22 cellular contexts compared by ENCODE assay signal in the genomic region with DNA sequence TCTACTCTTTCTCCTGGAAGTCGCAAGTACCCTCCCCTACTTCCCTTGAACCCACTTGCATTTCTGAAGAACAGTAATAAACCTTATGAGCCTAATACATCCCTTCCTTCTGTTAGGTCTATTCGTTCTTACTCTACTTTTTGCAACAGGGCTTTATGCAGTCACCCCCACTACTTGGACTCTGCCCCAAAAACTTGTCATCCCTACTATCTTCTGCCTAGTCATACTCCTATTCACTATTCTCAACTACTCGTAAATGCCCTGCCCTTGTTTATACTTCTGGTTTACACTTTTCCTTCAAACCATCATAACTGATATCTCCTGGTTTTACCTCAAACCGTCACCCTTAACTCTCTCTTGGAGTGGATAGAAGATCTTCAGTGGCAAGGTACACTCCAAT. TPM values are rescaled to one million over a fixed set of nuclear protein-coding genes. Genes with fewer than 3 reads are reported as not detected.
DNase-seq lines count a peak whose midpoint lies in the region; ATAC-seq and TF ChIP-seq lines count a peak whose summit lies in the region.
"Had no signal": no experiment of that assay in that cellular context is flagged by ENCODE, and none has a peak within 500 bp of the region (broad histone marks: within the 10 kb centered on the region; RNA-seq: fewer than 3 reads in every experiment).

No MANE protein-coding gene starts in this region.

- H3K36me3 ChIP-seq in PC-3 (ENCODE audit: low read depth, low read length), result peaks cover 3% of the 10 kb centered on the region; the same call in 1 of the 2 replicates
- H3K36me3 ChIP-seq: BLaER1 treated with 17β-estradiol and CSF1 and Interleukin-3, amounts not matched to agents 10 nM and 100 nM had no signal

- no peaks in the 10 kb centered on the region for H3K27me3 Mint-ChIP-seq in CD4-positive, alpha-beta T cell

- CTCF ChIA-PET in PC-3 (lab: Charles Lee), result no interaction called here
- CTCF ChIA-PET in CD4-positive, alpha-beta T cell (lab: Charles Lee), result no interaction called here

- peaks cover 30% of the 10 kb centered on the region for H3F3A ChIP-seq in PC-3 (ENCODE audit: low read length, unreplicated experiment)

- peak overlapping the region; percentile 100 for H3K27ac ChIP-seq in PC-3 (ENCODE audit: low read length)
- no peak overlapping the region for H3K27ac ChIP-seq in CD4-positive, alpha-beta T cell (ENCODE audit: low read depth, low read length)

- H3K9me3 ChIP-seq in PC-3 (ENCODE audit: low read length), result peaks cover 4% of the 10 kb centered on the region; the same call in 1 of the 2 replicates
- no peaks in the 10 kb centered on the region for H3K9me3 ChIP-seq in CD4-positive, alpha-beta T cell (ENCODE audit: control insufficient read depth, low read length)

- H3K9me2 ChIP-seq in PC-3 (replicated peaks; ENCODE audit: low read length), result no peaks in the 10 kb centered on the region

- BruUV-seq in PC-3 (replicated peaks; lab: Mats Ljungman, UMichigan), result no TSS peak

- no peaks in the 10 kb centered on the region for H3K4me1 Mint-ChIP-seq in CD4-positive, alpha-beta T cell (ENCODE audit: low read depth)

- POLR2A ChIA-PET in PC-3 (lab: Charles Lee; ENCODE audit: unreplicated experiment), result no interaction called here
- POLR2A ChIA-PET in CD4-positive, alpha-beta T cell (lab: Charles Lee), result no interaction called here

- TF ChIP-seq CTCF in PC-3 (conservative IDR thresholded peaks at IDR 0.05; ENCODE audit: low read depth, low read length) (no peak), fibroblast of mammary gland (conservative IDR thresholded peaks at IDR 0.05; ENCODE audit: control insufficient read depth, insufficient read depth, low read depth, low read length) (no peak)
- TF ChIP-seq CTCF in CD4-positive, alpha-beta T cell (IDR thresholded peaks at IDR 0.05), result no peak

- H3K36me3 Mint-ChIP-seq in CD4-positive, alpha-beta T cell (ENCODE audit: low read depth), result no peaks in the 10 kb centered on the region
- H3K36me3 Mint-ChIP-seq: CD8-positive, alpha-beta T cell had no signal

- peak overlapping the region; percentile 91 for H3K9ac ChIP-seq in PC-3 (ENCODE audit: low read length)
- H3K9ac ChIP-seq: BLaER1 treated with 17β-estradiol and CSF1 and Interleukin-3, amounts not matched to agents 10 nM and 100 nM had no signal

- H3K4me2 ChIP-seq in PC-3 (ENCODE audit: low read length), result peak overlapping the region; percentile 78

- no peak overlapping the region for H3K4me3 Mint-ChIP-seq in CD4-positive, alpha-beta T cell
- H3K4me3 Mint-ChIP-seq: CD8-positive, alpha-beta T cell; T-helper 1 cell treated with Interleukin-12 subunit alpha and Interleukin-12 subunit beta and Interleukin-4 antibody, amounts not matched to agents 30 μg/mL and 1 μg/mL, for 36 hours had no signal

- H3K27me3 ChIP-seq in PC-3 (ENCODE audit: low read length), result no peaks in the 10 kb centered on the region
- H3K27me3 ChIP-seq in CD4-positive, alpha-beta T cell (ENCODE audit: control insufficient read depth, insufficient read depth, low read length), result no peaks in the 10 kb centered on the region
- H3K27me3 ChIP-seq: BLaER1 treated with 17β-estradiol and CSF1 and Interleukin-3, amounts not matched to agents 10 nM and 100 nM had no signal

- no peak for ATAC-seq in PC-3
- no peak for ATAC-seq in CD4-positive, alpha-beta T cell (ENCODE audit: poor library complexity)
- ATAC-seq: CD8-positive, alpha-beta T cell; HepG2; Right ventricle myocardium inferior had no signal

- H3K27ac Mint-ChIP-seq in CD4-positive, alpha-beta T cell, result no peak overlapping the region
- H3K27ac Mint-ChIP-seq: CD8-positive, alpha-beta T cell; T-helper 1 cell treated with Interleukin-12 subunit alpha and Interleukin-12 subunit beta and Interleukin-4 antibody, amounts not matched to agents 30 μg/mL and 1 μg/mL, for 36 hours had no signal

- H3K4me3 ChIP-seq in PC-3 (ENCODE audit: low read length), result peak overlapping the region; percentile 35; the same call in 1 of the 2 replicates
- H3K4me3 ChIP-seq in fibroblast of mammary gland (ENCODE audit: control insufficient read depth, low read depth, low read length), result no peak overlapping the region
- H3K4me3 ChIP-seq: BLaER1 treated with 17β-estradiol and CSF1 and Interleukin-3, amounts not matched to agents 10 nM and 100 nM had no signal

- DNase-seq in ELR (ENCODE audit: low read depth) (peak; percentile 30), PC-3 (peak; percentile 81), fibroblast of mammary gland (ENCODE audit: low read depth) (peak; percentile 75), cerebellar cortex (ENCODE audit: low spot score) (no peak), AG20443 (ENCODE audit: low spot score) (no peak), SHP77 treated with DMSO at 0.1 percent for 48 hours (lab: John Stamatoyannopoulos, UW) (no peak)
- no peak for DNase-seq in CD4-positive, alpha-beta T cell
- DNase-seq: Calu3; CD8-positive, alpha-beta T cell; DMS153; KBM-7; NCI-H1092 treated with DMSO at 0.1 percent for 48 hours; NCI-H1436 treated with DMSO at 0.1 percent for 48 hours; NCI-H1930; NCI-H226; NCI-H524; NCI-H82 had no signal

- H3K9me3 Mint-ChIP-seq in CD4-positive, alpha-beta T cell, result peaks cover 7% of the 10 kb centered on the region
- H3K9me3 Mint-ChIP-seq: CD8-positive, alpha-beta T cell had no signal

- H4K20me1 ChIP-seq in PC-3 (ENCODE audit: low read length), result no peaks in the 10 kb centered on the region
- H4K20me1 ChIP-seq: BLaER1 treated with 17β-estradiol and CSF1 and Interleukin-3, amounts not matched to agents 10 nM and 100 nM had no signal

- peaks cover 64% of the 10 kb centered on the region for H3K4me1 ChIP-seq in PC-3 (ENCODE audit: insufficient read depth, low read length)

- no peak overlapping the region for H2AFZ ChIP-seq in PC-3 (ENCODE audit: low read length)

- intact Hi-C loops in PC-3 (cut with micrococcal nuclease), result loop anchor here (10.0 kb wide), 1 partner anchor 422 kb away; no protein-coding TSS in a partner anchor
- intact Hi-C loops in CD4-positive, alpha-beta T cell (cut with DNase I, micrococcal nuclease), result no loop called here

- H3K79me2 ChIP-seq in PC-3 (ENCODE audit: low read length), result no peaks in the 10 kb centered on the region

RNA-seq across cellular contexts. Expression of a gene that starts 55.2 kb away (rescaled TPM):
- total RNA-seq in PC-3 (2014; rRNA removed), result 19.1 and 28.7 TPM in 2 replicates
- total RNA-seq in CD4-positive, alpha-beta T cell, result not detected
- total RNA-seq: CD8-positive, alpha-beta T cell; HepG2; OCI-LY7 had no signal

Comparison
In these comparisons a context has a peak if more than half of its experiments do, and no peak if none do; other contexts are left out.
1. DNase-seq: peak in ELR (single experiment), PC-3 (single experiment) and fibroblast of mammary gland (single experiment); none in cerebellar cortex (single experiment), CD4-positive, alpha-beta T cell (0 of 10), AG20443 (single experiment) and SHP77 treated with DMSO at 0.1 percent for 48 hours (single experiment).
2. RNA of a gene that starts 55.2 kb away (total RNA-seq): 19.1 to 28.7 TPM in PC-3; not detected in CD4-positive, alpha-beta T cell; every median in the first group is over 10 times any median in the second.